ENCODE assay signal across 8 cellular contexts in genomic region chr3:72445827-72446405, GRCh38. TPM values are rescaled to one million over a fixed set of nuclear protein-coding genes. Genes with fewer than 3 reads are reported as not detected.
DNase-seq lines count a peak whose midpoint lies in the region; TF ChIP-seq lines count a peak whose summit lies in the region.

No MANE protein-coding gene starts in this region.

- no peaks in the 10 kb centered on the region for H3K9me2 ChIP-seq in OCI-LY1 (ENCODE audit: low read depth, low read length)

- H3K9ac ChIP-seq in OCI-LY1 (ENCODE audit: low read length) (peak overlapping the region; percentile 78), endodermal cell (ENCODE audit: extremely low read depth, low read length, poor library complexity, severe bottlenecking) (peak overlapping the region; percentile 80)

- no peak for TF ChIP-seq CTCF in Caco-2 (IDR thresholded peaks at IDR 0.05; ENCODE audit: insufficient read depth in 1 of 2, low read depth in 1 of 2, low read length in 1 of 2, severe bottlenecking in 1 of 2, unreplicated experiment in 1 of 2)
- TF ChIP-seq CTCF in OCI-LY1 (IDR thresholded peaks at IDR 0.05; ENCODE audit: low read length), result no peak
- TF ChIP-seq CTCF in endodermal cell (conservative IDR thresholded peaks at IDR 0.05), result no peak
- no peak for TF ChIP-seq CTCF in neutrophil (IDR thresholded peaks at IDR 0.05)

- H3K27ac ChIP-seq in OCI-LY1 (ENCODE audit: low read depth, low read length, poor library complexity, severe bottlenecking) (no peak overlapping the region), endodermal cell (ENCODE audit: low read depth, low read length) (peak overlapping the region; percentile 92), neutrophil (peak overlapping the region; percentile 96)

- peak overlapping the region; percentile 87 for H3K4me2 ChIP-seq in OCI-LY1 (ENCODE audit: low read length)

- H3K9me3 ChIP-seq in Caco-2 (no peaks in the 10 kb centered on the region), OCI-LY1 (ENCODE audit: low read length) (no peaks in the 10 kb centered on the region), endodermal cell (ENCODE audit: control insufficient read depth, low read length) (no peaks in the 10 kb centered on the region), neutrophil (no peaks in the 10 kb centered on the region)

- H3F3A ChIP-seq in OCI-LY1 (ENCODE audit: insufficient read depth, low read length), result no peaks in the 10 kb centered on the region

- H3K27me3 Mint-ChIP-seq in Caco-2 (ENCODE audit: insufficient read depth, unreplicated experiment), result no peaks in the 10 kb centered on the region
- peaks cover 19% of the 10 kb centered on the region for H3K27me3 Mint-ChIP-seq in endodermal cell (ENCODE audit: insufficient read depth)

- no peaks in the 10 kb centered on the region for H3K36me3 ChIP-seq in Caco-2 (ENCODE audit: control insufficient read depth, insufficient read depth, low read length)
- H3K36me3 ChIP-seq in OCI-LY1 (ENCODE audit: insufficient read depth, low read length), result peaks cover 7% of the 10 kb centered on the region
- peaks cover 5% of the 10 kb centered on the region for H3K36me3 ChIP-seq in endodermal cell (ENCODE audit: control insufficient read depth, insufficient read depth, low read length)
- H3K36me3 ChIP-seq in neutrophil, result no peaks in the 10 kb centered on the region

- peaks cover 37% of the 10 kb centered on the region for H3K79me2 ChIP-seq in OCI-LY1 (ENCODE audit: insufficient read depth, low read length)

- H3K9me3 Mint-ChIP-seq in Caco-2 (ENCODE audit: unreplicated experiment) (no peaks in the 10 kb centered on the region), endodermal cell (no peaks in the 10 kb centered on the region)

- CTCF ChIA-PET in Caco-2 (lab: Charles Lee), result no interaction called here

- H3K27ac Mint-ChIP-seq in Caco-2 (ENCODE audit: unreplicated experiment) (peak overlapping the region; percentile 97), endodermal cell (peak overlapping the region; percentile 97)

- H3K4me1 Mint-ChIP-seq in Caco-2 (ENCODE audit: low read depth, unreplicated experiment) (peaks cover 40% of the 10 kb centered on the region), endodermal cell (peaks cover 44% of the 10 kb centered on the region)

- intact Hi-C loops in Caco-2 (cut with micrococcal nuclease; ENCODE audit: unreplicated experiment), result loop anchor here (2.0 to 5.0 kb wide), 2 partner anchors 64 to 377 kb away; no protein-coding TSS in a partner anchor
- intact Hi-C loops in posterior cingulate gyrus (cut with DNase I), result loop anchor here (2.0 to 5.0 kb wide), 3 partner anchors 65 to 489 kb away; no protein-coding TSS in a partner anchor

- peaks cover 15% of the 10 kb centered on the region; the same call in 1 of the 2 replicates for H4K20me1 ChIP-seq in OCI-LY1 (ENCODE audit: insufficient read depth, low read length)

- H3K27me3 ChIP-seq in Caco-2 (replicated peaks; ENCODE audit: control insufficient read depth, insufficient read depth, low read length) (no peaks in the 10 kb centered on the region), OCI-LY1 (ENCODE audit: insufficient read depth, low read length) (no peaks in the 10 kb centered on the region; the same call in 1 of the 2 replicates), endodermal cell (ENCODE audit: control insufficient read depth, insufficient read depth, low read length, poor library complexity, severe bottlenecking) (no peaks in the 10 kb centered on the region), neutrophil (no peaks in the 10 kb centered on the region)

- H3K4me3 ChIP-seq in Caco-2 (ENCODE audit: low read depth, low read length) (peak overlapping the region; percentile 92), OCI-LY1 (ENCODE audit: low read depth, low read length, poor library complexity, severe bottlenecking) (peak overlapping the region; percentile 80), endodermal cell (ENCODE audit: low read length) (peak overlapping the region; percentile 98), neutrophil (ENCODE audit: low read depth in 1 of 2, low read length in 1 of 2) (peak overlapping the region; percentile 84 to 99)

- H3K36me3 Mint-ChIP-seq in Caco-2 (ENCODE audit: insufficient read depth, unreplicated experiment), result peaks cover 24% of the 10 kb centered on the region
- H3K36me3 Mint-ChIP-seq in endodermal cell (ENCODE audit: low read depth), result peaks cover 1% of the 10 kb centered on the region

- DNase-seq in Caco-2 (no peak), endodermal cell (no peak), NCI-H1092 (lab: John Stamatoyannopoulos, UW) (no peak), posterior cingulate gyrus (no peak), islet precursor cell (no peak)
- no peak for DNase-seq in activated effector memory CD4-positive, alpha-beta T cell treated with Interleukin-2 at 50 U/mL for 16 hours

- H3K4me3 Mint-ChIP-seq in Caco-2 (ENCODE audit: unreplicated experiment), result peak overlapping the region; percentile 99
- H3K4me3 Mint-ChIP-seq in endodermal cell, result peak overlapping the region; percentile 96

- H2AFZ ChIP-seq in OCI-LY1 (ENCODE audit: low read length), result no peak overlapping the region

- POLR2A ChIA-PET in Caco-2 (lab: Charles Lee), result interaction anchor here (0.6 kb wide), 1 partner anchor 259 kb away, joined by 3 read pairs; no protein-coding TSS in a partner anchor

- WGBS in endodermal cell (ENCODE audit: insufficient coverage in 1 of 2, insufficient read length in 1 of 2), 2 experiments, result 0 to 4% methylated on average over 3 to 8 of the region's 8 CpGs

- TSS peak; percentile 46 for BruUV-seq in Caco-2 (replicated peaks; lab: Mats Ljungman, UMichigan)

- H3K4me1 ChIP-seq in Caco-2, result peaks cover 24% of the 10 kb centered on the region
- peaks cover 46% of the 10 kb centered on the region for H3K4me1 ChIP-seq in OCI-LY1 (ENCODE audit: insufficient read depth, low read length, severe bottlenecking)
- H3K4me1 ChIP-seq in endodermal cell (ENCODE audit: control insufficient read depth, insufficient read depth, low read length), result no peaks in the 10 kb centered on the region
- peaks cover 53 to 62% of the 10 kb centered on the region in 2 experiments for H3K4me1 ChIP-seq in neutrophil (ENCODE audit: control insufficient read depth in 1 of 2, insufficient read depth in 1 of 2, low read depth in 1 of 2, low read length in 1 of 2)

RNA-seq across cellular contexts. Expression of gene RYBP, which starts 0.5 kb away (rescaled TPM):
- total RNA-seq in Caco-2 (2022), result 13.2 and 13.9 TPM in 2 replicates
- total RNA-seq in endodermal cell, result 10 to 100 TPM; 25.7 to 30.9 TPM
- polyA plus RNA-seq in endodermal cell (2013, experiment 1 of 2), result 19.5 TPM
- polyA plus RNA-seq in endodermal cell (2013, experiment 2 of 2), result 18.7 TPM
